ENCODE assay signal across 2 cellular contexts in genomic region chr20:38924718-38925117, GRCh38.
A peak's percentile ranks its signal among the peaks of the same experiment; 100 is the strongest.
TF ChIP-seq lines count a peak whose summit lies in the region.

No MANE protein-coding gene starts in this region.

TF ChIP-seq in HepG2, 621 proteins besides CTCF, POLR2A, EP300 and RAD21:
- no peak for TF ChIP-seq JUNB (CRISPR knock-in tag; IDR thresholded peaks at IDR 0.05; ENCODE audit: borderline replicate concordance)
- peak; percentile 78 for TF ChIP-seq ZNF121 (CRISPR knock-in tag; IDR thresholded peaks at IDR 0.05)

TF ChIP-seq in WTC11, 78 proteins besides CTCF, POLR2A, EP300 and RAD21:
- TF ChIP-seq RORB (CRISPR knock-in tag; IDR thresholded peaks at IDR 0.05): no peak
- peak; percentile 50; the same call in 1 of the 2 replicates for TF ChIP-seq ZNF121 (CRISPR knock-in tag; IDR thresholded peaks at IDR 0.05)
- no peak for TF ChIP-seq PREB (CRISPR knock-in tag; IDR thresholded peaks at IDR 0.05; ENCODE audit: borderline replicate concordance)
